Comparison of ENCODE assay signal across 1 cellular context in the genomic region with DNA sequence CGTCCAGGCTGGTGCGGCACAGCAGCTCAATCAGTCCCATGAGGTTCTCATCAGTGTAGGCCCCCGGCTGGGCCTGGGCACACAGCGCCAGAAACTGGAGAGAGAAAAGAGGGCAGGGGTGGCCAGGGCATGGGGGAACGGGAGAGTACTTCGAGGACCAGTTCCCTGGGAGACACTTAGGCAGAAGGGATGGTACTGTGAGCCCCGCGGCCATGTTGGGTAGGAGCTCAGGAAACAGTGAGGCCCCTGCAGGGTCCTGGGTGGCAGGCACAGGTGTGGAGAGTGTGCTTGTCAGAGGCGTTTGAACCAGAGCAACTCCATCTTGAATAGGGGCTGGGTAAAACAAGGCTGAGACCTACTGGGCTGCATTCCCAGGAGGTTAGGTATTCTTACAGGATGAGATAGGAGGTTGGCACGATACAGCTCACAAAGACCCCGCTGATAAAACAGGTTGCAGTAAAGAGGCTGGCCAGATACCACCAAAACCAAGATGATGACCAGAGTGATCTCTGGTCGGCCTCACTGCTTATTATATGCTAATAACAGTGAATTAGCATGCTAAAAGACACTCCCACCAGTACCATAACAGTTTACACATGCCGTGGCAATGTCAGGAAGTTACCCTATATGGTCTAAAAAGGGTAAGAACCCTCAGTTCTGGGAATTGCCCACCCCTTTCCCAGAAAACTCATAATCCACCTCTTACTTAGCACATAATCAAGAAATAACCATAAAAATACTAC.
TF ChIP-seq lines count a peak whose summit lies in the region.

No MANE protein-coding gene starts in this region.

TF ChIP-seq in K562, 482 proteins besides CTCF, POLR2A, EP300 and RAD21 (continued from another document and continues in another):
- TF ChIP-seq, protein P1, sequence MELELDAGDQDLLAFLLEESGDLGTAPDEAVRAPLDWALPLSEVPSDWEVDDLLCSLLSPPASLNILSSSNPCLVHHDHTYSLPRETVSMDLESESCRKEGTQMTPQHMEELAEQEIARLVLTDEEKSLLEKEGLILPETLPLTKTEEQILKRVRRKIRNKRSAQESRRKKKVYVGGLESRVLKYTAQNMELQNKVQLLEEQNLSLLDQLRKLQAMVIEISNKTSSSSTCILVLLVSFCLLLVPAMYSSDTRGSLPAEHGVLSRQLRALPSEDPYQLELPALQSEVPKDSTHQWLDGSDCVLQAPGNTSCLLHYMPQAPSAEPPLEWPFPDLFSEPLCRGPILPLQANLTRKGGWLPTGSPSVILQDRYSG (tag; conservative IDR thresholded peaks at IDR 0.05; ENCODE audit: low read depth): peak; percentile 99
- peak; percentile 96 for TF ChIP-seq GTF2A2 (tag; IDR thresholded peaks at IDR 0.05)
- TF ChIP-seq, protein P2, sequence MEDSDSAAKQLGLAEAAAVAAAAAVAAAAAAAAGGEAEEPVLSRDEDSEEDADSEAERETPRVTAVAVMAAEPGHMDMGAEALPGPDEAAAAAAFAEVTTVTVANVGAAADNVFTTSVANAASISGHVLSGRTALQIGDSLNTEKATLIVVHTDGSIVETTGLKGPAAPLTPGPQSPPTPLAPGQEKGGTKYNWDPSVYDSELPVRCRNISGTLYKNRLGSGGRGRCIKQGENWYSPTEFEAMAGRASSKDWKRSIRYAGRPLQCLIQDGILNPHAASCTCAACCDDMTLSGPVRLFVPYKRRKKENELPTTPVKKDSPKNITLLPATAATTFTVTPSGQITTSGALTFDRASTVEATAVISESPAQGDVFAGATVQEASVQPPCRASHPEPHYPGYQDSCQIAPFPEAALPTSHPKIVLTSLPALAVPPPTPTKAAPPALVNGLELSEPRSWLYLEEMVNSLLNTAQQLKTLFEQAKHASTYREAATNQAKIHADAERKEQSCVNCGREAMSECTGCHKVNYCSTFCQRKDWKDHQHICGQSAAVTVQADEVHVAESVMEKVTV (CRISPR knock-in tag; IDR thresholded peaks at IDR 0.05): peak; percentile 63
- peak; percentile 91 for TF ChIP-seq ZNF644 (tag; IDR thresholded peaks at IDR 0.05; ENCODE audit: low read depth)
- TF ChIP-seq, protein P3, sequence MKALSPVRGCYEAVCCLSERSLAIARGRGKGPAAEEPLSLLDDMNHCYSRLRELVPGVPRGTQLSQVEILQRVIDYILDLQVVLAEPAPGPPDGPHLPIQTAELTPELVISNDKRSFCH (CRISPR knock-in tag; IDR thresholded peaks at IDR 0.05): peak; percentile 97
- TF ChIP-seq, protein P3 (tag; IDR thresholded peaks at IDR 0.05): peak; percentile 100
- peak; percentile 89 for TF ChIP-seq ZNF699 (CRISPR knock-in tag; IDR thresholded peaks at IDR 0.05; ENCODE audit: insufficient replicate concordance)
- TF ChIP-seq POLR2G (IDR thresholded peaks at IDR 0.05; ENCODE audit: low read depth, low read length): peak; percentile 33; the same call in 1 of the 2 replicates
- TF ChIP-seq PPARD (CRISPR knock-in tag; IDR thresholded peaks at IDR 0.05): peak; percentile 88
- TF ChIP-seq CBX3 (IDR thresholded peaks at IDR 0.05; ENCODE audit: borderline replicate concordance in 1 of 2, low read length in 2 of 2): no peak
- TF ChIP-seq ZNF23 (CRISPR knock-in tag; IDR thresholded peaks at IDR 0.05): peak; percentile 87
- TF ChIP-seq PTTG1 (tag; IDR thresholded peaks at IDR 0.05; ENCODE audit: low read depth): peak; percentile 97
- peak; percentile 93 for TF ChIP-seq ZNF79 (CRISPR knock-in tag; IDR thresholded peaks at IDR 0.05; ENCODE audit: low read depth)
- TF ChIP-seq, protein P4, sequence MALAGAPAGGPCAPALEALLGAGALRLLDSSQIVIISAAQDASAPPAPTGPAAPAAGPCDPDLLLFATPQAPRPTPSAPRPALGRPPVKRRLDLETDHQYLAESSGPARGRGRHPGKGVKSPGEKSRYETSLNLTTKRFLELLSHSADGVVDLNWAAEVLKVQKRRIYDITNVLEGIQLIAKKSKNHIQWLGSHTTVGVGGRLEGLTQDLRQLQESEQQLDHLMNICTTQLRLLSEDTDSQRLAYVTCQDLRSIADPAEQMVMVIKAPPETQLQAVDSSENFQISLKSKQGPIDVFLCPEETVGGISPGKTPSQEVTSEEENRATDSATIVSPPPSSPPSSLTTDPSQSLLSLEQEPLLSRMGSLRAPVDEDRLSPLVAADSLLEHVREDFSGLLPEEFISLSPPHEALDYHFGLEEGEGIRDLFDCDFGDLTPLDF (CRISPR knock-in tag; IDR thresholded peaks at IDR 0.05): no peak
- no peak for TF ChIP-seq FOXJ3 (CRISPR knock-in tag; IDR thresholded peaks at IDR 0.05)
- TF ChIP-seq ZKSCAN8 (CRISPR knock-in tag; IDR thresholded peaks at IDR 0.05): peak; percentile 95
- 0 out of 2 replicates have a peak, but pooled peaks have one; percentile 31 for TF ChIP-seq SOX6 (IDR thresholded peaks at IDR 0.05)
- peak; percentile 97 for TF ChIP-seq ZNF165 (CRISPR knock-in tag; IDR thresholded peaks at IDR 0.05; ENCODE audit: borderline replicate concordance)
- TF ChIP-seq, protein P5, sequence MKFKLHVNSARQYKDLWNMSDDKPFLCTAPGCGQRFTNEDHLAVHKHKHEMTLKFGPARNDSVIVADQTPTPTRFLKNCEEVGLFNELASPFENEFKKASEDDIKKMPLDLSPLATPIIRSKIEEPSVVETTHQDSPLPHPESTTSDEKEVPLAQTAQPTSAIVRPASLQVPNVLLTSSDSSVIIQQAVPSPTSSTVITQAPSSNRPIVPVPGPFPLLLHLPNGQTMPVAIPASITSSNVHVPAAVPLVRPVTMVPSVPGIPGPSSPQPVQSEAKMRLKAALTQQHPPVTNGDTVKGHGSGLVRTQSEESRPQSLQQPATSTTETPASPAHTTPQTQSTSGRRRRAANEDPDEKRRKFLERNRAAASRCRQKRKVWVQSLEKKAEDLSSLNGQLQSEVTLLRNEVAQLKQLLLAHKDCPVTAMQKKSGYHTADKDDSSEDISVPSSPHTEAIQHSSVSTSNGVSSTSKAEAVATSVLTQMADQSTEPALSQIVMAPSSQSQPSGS (CRISPR knock-in tag; IDR thresholded peaks at IDR 0.05): no peak
- TF ChIP-seq ELF2 (CRISPR knock-in tag; IDR thresholded peaks at IDR 0.05): peak; percentile 91
- peak; percentile 94; the same call in 1 of the 2 replicates for TF ChIP-seq GATAD2A (IDR thresholded peaks at IDR 0.05)
- peak; percentile 97 for TF ChIP-seq E2F3 (CRISPR knock-in tag; IDR thresholded peaks at IDR 0.05)
- TF ChIP-seq EZH2 (IDR thresholded peaks at IDR 0.05; ENCODE audit: borderline replicate concordance, low read depth, low read length): no peak
- no peak for TF ChIP-seq TAF1 (IDR thresholded peaks at IDR 0.05; ENCODE audit: control insufficient read depth, extremely low read depth, insufficient read depth, low read length, severe bottlenecking)
- peak; percentile 92; the same call in 1 of the 2 replicates for TF ChIP-seq ZNF347 (CRISPR knock-in tag; IDR thresholded peaks at IDR 0.05; ENCODE audit: low read depth)
- TF ChIP-seq, protein P6, sequence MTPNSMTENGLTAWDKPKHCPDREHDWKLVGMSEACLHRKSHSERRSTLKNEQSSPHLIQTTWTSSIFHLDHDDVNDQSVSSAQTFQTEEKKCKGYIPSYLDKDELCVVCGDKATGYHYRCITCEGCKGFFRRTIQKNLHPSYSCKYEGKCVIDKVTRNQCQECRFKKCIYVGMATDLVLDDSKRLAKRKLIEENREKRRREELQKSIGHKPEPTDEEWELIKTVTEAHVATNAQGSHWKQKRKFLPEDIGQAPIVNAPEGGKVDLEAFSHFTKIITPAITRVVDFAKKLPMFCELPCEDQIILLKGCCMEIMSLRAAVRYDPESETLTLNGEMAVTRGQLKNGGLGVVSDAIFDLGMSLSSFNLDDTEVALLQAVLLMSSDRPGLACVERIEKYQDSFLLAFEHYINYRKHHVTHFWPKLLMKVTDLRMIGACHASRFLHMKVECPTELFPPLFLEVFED (CRISPR knock-in tag; conservative IDR thresholded peaks at IDR 0.05): peak; percentile 98
- peak; percentile 72 for TF ChIP-seq JUNB (CRISPR knock-in tag; conservative IDR thresholded peaks at IDR 0.05)
- no peak for TF ChIP-seq SMAD1 (IDR thresholded peaks at IDR 0.05; ENCODE audit: low read depth, low read length, partially characterized antibody)
- TF ChIP-seq ZNF75A (CRISPR knock-in tag; IDR thresholded peaks at IDR 0.05): peak; percentile 77; the same call in 1 of the 2 replicates
- peak; percentile 97 for TF ChIP-seq BACH1 (tag; IDR thresholded peaks at IDR 0.05)
- TF ChIP-seq POLR2AphosphoS2 (IDR thresholded peaks at IDR 0.05; ENCODE audit: low read length): no peak
- TF ChIP-seq ZNF766 (CRISPR knock-in tag; conservative IDR thresholded peaks at IDR 0.05): peak; percentile 99
- no peak for TF ChIP-seq MCM5 (IDR thresholded peaks at IDR 0.05; ENCODE audit: low read depth)
- peak; percentile 97 for TF ChIP-seq ZBTB17 (CRISPR knock-in tag; IDR thresholded peaks at IDR 0.05)
- TF ChIP-seq MEF2A (IDR thresholded peaks at IDR 0.05; ENCODE audit: control insufficient read depth, low read depth, low read length): no peak
- TF ChIP-seq PHTF2 (CRISPR knock-in tag; IDR thresholded peaks at IDR 0.05): peak; percentile 66; the same call in 1 of the 2 replicates
- TF ChIP-seq RBFOX2 (IDR thresholded peaks at IDR 0.05; ENCODE audit: low read depth, low read length): peak; percentile 57; the same call in 1 of the 2 replicates
- TF ChIP-seq, protein P7, sequence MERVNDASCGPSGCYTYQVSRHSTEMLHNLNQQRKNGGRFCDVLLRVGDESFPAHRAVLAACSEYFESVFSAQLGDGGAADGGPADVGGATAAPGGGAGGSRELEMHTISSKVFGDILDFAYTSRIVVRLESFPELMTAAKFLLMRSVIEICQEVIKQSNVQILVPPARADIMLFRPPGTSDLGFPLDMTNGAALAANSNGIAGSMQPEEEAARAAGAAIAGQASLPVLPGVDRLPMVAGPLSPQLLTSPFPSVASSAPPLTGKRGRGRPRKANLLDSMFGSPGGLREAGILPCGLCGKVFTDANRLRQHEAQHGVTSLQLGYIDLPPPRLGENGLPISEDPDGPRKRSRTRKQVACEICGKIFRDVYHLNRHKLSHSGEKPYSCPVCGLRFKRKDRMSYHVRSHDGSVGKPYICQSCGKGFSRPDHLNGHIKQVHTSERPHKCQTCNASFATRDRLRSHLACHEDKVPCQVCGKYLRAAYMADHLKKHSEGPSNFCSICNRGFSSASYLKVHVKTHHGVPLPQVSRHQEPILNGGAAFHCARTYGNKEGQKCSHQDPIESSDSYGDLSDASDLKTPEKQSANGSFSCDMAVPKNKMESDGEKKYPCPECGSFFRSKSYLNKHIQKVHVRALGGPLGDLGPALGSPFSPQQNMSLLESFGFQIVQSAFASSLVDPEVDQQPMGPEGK (CRISPR knock-in tag; IDR thresholded peaks at IDR 0.05; ENCODE audit: borderline replicate concordance): peak; percentile 86
- peak; percentile 85; the same call in 1 of the 2 replicates for TF ChIP-seq ZNF780A (CRISPR knock-in tag; IDR thresholded peaks at IDR 0.05)
- peak; percentile 97 for TF ChIP-seq ZFP1 (CRISPR knock-in tag; IDR thresholded peaks at IDR 0.05)
- peak; percentile 94 for TF ChIP-seq ZNF444 (CRISPR knock-in tag; IDR thresholded peaks at IDR 0.05)
- TF ChIP-seq, protein P8, sequence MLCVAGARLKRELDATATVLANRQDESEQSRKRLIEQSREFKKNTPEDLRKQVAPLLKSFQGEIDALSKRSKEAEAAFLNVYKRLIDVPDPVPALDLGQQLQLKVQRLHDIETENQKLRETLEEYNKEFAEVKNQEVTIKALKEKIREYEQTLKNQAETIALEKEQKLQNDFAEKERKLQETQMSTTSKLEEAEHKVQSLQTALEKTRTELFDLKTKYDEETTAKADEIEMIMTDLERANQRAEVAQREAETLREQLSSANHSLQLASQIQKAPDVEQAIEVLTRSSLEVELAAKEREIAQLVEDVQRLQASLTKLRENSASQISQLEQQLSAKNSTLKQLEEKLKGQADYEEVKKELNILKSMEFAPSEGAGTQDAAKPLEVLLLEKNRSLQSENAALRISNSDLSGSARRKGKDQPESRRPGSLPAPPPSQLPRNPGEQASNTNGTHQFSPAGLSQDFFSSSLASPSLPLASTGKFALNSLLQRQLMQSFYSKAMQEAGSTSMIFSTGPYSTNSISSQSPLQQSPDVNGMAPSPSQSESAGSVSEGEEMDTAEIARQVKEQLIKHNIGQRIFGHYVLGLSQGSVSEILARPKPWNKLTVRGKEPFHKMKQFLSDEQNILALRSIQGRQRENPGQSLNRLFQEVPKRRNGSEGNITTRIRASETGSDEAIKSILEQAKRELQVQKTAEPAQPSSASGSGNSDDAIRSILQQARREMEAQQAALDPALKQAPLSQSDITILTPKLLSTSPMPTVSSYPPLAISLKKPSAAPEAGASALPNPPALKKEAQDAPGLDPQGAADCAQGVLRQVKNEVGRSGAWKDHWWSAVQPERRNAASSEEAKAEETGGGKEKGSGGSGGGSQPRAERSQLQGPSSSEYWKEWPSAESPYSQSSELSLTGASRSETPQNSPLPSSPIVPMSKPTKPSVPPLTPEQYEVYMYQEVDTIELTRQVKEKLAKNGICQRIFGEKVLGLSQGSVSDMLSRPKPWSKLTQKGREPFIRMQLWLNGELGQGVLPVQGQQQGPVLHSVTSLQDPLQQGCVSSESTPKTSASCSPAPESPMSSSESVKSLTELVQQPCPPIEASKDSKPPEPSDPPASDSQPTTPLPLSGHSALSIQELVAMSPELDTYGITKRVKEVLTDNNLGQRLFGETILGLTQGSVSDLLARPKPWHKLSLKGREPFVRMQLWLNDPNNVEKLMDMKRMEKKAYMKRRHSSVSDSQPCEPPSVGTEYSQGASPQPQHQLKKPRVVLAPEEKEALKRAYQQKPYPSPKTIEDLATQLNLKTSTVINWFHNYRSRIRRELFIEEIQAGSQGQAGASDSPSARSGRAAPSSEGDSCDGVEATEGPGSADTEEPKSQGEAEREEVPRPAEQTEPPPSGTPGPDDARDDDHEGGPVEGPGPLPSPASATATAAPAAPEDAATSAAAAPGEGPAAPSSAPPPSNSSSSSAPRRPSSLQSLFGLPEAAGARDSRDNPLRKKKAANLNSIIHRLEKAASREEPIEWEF (CRISPR knock-in tag; IDR thresholded peaks at IDR 0.05): peak; percentile 96
- TF ChIP-seq, protein P9, sequence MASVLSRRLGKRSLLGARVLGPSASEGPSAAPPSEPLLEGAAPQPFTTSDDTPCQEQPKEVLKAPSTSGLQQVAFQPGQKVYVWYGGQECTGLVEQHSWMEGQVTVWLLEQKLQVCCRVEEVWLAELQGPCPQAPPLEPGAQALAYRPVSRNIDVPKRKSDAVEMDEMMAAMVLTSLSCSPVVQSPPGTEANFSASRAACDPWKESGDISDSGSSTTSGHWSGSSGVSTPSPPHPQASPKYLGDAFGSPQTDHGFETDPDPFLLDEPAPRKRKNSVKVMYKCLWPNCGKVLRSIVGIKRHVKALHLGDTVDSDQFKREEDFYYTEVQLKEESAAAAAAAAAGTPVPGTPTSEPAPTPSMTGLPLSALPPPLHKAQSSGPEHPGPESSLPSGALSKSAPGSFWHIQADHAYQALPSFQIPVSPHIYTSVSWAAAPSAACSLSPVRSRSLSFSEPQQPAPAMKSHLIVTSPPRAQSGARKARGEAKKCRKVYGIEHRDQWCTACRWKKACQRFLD (CRISPR knock-in tag; IDR thresholded peaks at IDR 0.05): peak; percentile 99; the same call in 1 of the 2 replicates
- peak; percentile 96 for TF ChIP-seq ZNF584 (CRISPR knock-in tag; IDR thresholded peaks at IDR 0.05; ENCODE audit: low read depth)
- TF ChIP-seq, protein P10, sequence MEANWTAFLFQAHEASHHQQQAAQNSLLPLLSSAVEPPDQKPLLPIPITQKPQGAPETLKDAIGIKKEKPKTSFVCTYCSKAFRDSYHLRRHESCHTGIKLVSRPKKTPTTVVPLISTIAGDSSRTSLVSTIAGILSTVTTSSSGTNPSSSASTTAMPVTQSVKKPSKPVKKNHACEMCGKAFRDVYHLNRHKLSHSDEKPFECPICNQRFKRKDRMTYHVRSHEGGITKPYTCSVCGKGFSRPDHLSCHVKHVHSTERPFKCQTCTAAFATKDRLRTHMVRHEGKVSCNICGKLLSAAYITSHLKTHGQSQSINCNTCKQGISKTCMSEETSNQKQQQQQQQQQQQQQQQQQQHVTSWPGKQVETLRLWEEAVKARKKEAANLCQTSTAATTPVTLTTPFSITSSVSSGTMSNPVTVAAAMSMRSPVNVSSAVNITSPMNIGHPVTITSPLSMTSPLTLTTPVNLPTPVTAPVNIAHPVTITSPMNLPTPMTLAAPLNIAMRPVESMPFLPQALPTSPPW (CRISPR knock-in tag; IDR thresholded peaks at IDR 0.05): peak; percentile 65
